Comparison of ENCODE assay signal across 15 cellular contexts in genomic region chr3:20154928-20155327, GRCh38.
"Had no signal": no experiment of that assay in that cellular context is flagged by ENCODE, and none has a peak within 500 bp of the region (broad histone marks: within the 10 kb centered on the region; RNA-seq: fewer than 3 reads in every experiment).

No MANE protein-coding gene starts in this region.

- H3K9me3 ChIP-seq: esophagus squamous epithelium, heart left ventricle, pancreas, testis had no signal

- DNase-seq: activated CD4-positive, alpha-beta T cell treated with anti-CD3 and anti-CD28 coated beads for 1 hour; activated CD8-positive, alpha-beta T cell treated with anti-CD3 and anti-CD28 coated beads, Interleukin-2, amount 10 ng/mL, durations not matched to agents 7 days and 5 days; activated naive CD4-positive, alpha-beta T cell treated with Interleukin-2 at 50 U/mL for 16 hours; activated naive CD8-positive, alpha-beta T cell treated with anti-CD3 and anti-CD28 coated beads, Interleukin-2, amount 50 U/mL, for 24 hours; esophagus squamous epithelium; foreskin fibroblast; heart left ventricle; left ventricle myocardium superior; pancreas; stimulated activated CD4-positive, alpha-beta T cell treated with anti-CD3 and anti-CD28 coated beads, Interleukin-4, amount 100 ng/mL, for 1 hour; stimulated activated CD8-positive, alpha-beta memory T cell treated with anti-CD3 and anti-CD28 coated beads, Interleukin-4, amount 100 ng/mL, for 48 hours; stimulated activated naive CD8-positive, alpha-beta T cell treated with anti-CD3 and anti-CD28 coated beads, Interleukin-15, amount 100 ng/mL, for 72 hours; T-helper 2 cell; testis had no signal

- ATAC-seq: activated CD8-positive, alpha-beta T cell treated with anti-CD3 and anti-CD28 coated beads, Interleukin-2, amount 10 ng/mL, durations not matched to agents 7 days and 5 days; activated naive CD8-positive, alpha-beta T cell treated with anti-CD3 and anti-CD28 coated beads, Interleukin-2, amount 50 U/mL, for 24 hours; heart left ventricle; left ventricle myocardium superior; pancreas; stimulated activated naive CD8-positive, alpha-beta T cell treated with anti-CD3 and anti-CD28 coated beads, Interleukin-15, amount 100 ng/mL, for 72 hours had no signal

- H3K36me3 ChIP-seq: pancreas had no signal

- H3K27me3 Mint-ChIP-seq: activated naive CD8-positive, alpha-beta T cell treated with anti-CD3 and anti-CD28 coated beads, Interleukin-2, amount 50 U/mL, for 24 hours; stimulated activated naive CD8-positive, alpha-beta T cell treated with anti-CD3 and anti-CD28 coated beads, Interleukin-15, amount 100 ng/mL, for 72 hours had no signal

- H3K4me3 ChIP-seq: cardiac muscle cell, esophagus squamous epithelium, heart left ventricle, pancreas, testis had no signal

- H3K27me3 ChIP-seq: cardiac muscle cell, esophagus squamous epithelium, heart left ventricle, pancreas, testis had no signal

- H3K4me3 Mint-ChIP-seq: activated CD8-positive, alpha-beta T cell treated with anti-CD3 and anti-CD28 coated beads, Interleukin-2, amount 10 ng/mL, durations not matched to agents 7 days and 5 days; activated naive CD8-positive, alpha-beta T cell treated with anti-CD3 and anti-CD28 coated beads, Interleukin-2, amount 50 U/mL, for 24 hours; stimulated activated naive CD8-positive, alpha-beta T cell treated with anti-CD3 and anti-CD28 coated beads, Interleukin-15, amount 100 ng/mL, for 72 hours had no signal

- H3K9me3 Mint-ChIP-seq: activated naive CD8-positive, alpha-beta T cell treated with anti-CD3 and anti-CD28 coated beads, Interleukin-2, amount 50 U/mL, for 24 hours; stimulated activated naive CD8-positive, alpha-beta T cell treated with anti-CD3 and anti-CD28 coated beads, Interleukin-15, amount 100 ng/mL, for 72 hours had no signal

- H3K27ac ChIP-seq: cardiac muscle cell, esophagus squamous epithelium, heart left ventricle, pancreas, testis had no signal

- H3K27ac Mint-ChIP-seq: activated CD8-positive, alpha-beta T cell treated with anti-CD3 and anti-CD28 coated beads, Interleukin-2, amount 10 ng/mL, durations not matched to agents 7 days and 5 days; activated naive CD8-positive, alpha-beta T cell treated with anti-CD3 and anti-CD28 coated beads, Interleukin-2, amount 50 U/mL, for 24 hours; stimulated activated naive CD8-positive, alpha-beta T cell treated with anti-CD3 and anti-CD28 coated beads, Interleukin-15, amount 100 ng/mL, for 72 hours had no signal

- H3K4me1 ChIP-seq: esophagus squamous epithelium, pancreas, testis had no signal
